ENCODE assay signal across 1 cellular context in the genomic region with DNA sequence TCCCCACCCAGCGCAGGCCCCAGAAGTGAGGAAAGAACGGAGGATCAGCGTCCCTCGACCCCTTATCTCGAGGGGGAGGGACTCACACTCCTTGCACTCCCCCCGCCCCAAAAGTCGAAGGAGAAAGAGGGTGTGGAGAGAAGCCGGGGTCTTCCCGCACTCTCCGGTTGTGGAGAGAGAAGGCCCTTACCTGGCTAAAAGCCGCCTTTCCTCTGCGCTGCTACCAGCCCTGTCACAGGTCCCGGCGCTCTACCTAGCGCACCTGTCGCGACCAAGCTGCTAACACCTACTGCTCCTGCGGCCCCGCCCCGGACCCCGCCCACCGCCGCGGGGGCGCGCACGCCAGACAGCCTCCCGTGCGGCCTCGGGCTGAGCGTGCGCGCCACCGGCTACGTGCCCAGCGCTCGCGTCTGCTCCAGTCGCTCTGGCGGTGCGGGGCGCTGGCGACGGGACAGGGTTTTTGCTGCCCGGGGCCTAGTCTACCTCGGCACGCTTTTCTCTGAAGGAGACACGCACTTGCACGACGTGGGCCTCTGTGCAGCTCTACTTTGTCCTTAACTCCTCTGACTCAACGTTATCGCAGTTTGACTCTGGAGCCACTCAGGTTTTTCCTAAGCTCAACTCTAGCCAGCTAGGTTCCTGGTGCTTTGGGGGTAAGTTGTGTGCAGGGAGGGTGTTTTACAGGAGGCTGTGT.
TF ChIP-seq lines count a peak whose summit lies in the region.

A gene (minus strand): TSS at position 291 of the 694 bp plus-strand sequence. CDS start 34,769 bp downstream, outside the sequence.

TF ChIP-seq in HepG2, 621 proteins besides CTCF, POLR2A, EP300 and RAD21 (continued from another document and continues in another):
- TF ChIP-seq, protein P1, sequence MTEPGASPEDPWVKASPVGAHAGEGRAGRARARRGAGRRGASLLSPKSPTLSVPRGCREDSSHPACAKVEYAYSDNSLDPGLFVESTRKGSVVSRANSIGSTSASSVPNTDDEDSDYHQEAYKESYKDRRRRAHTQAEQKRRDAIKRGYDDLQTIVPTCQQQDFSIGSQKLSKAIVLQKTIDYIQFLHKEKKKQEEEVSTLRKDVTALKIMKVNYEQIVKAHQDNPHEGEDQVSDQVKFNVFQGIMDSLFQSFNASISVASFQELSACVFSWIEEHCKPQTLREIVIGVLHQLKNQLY (CRISPR knock-in tag; IDR thresholded peaks at IDR 0.05) = no peak
- TF ChIP-seq NCOA2 (CRISPR knock-in tag; IDR thresholded peaks at IDR 0.05) (0 out of 2 replicates have a peak, but pooled peaks have one; percentile 20), ZFX (CRISPR knock-in tag; IDR thresholded peaks at IDR 0.05; ENCODE audit: low read depth) (peak; percentile 96), MAFF (IDR thresholded peaks at IDR 0.05; ENCODE audit: low read depth, low read length) (no peak), ZSCAN22 (CRISPR knock-in tag; IDR thresholded peaks at IDR 0.05) (no peak), YEATS2 (CRISPR knock-in tag; IDR thresholded peaks at IDR 0.05; ENCODE audit: borderline replicate concordance) (peak; percentile 59; the same call in 1 of the 2 replicates), ZNF296 (CRISPR knock-in tag; conservative IDR thresholded peaks at IDR 0.05) (0 out of 2 replicates have a peak, but pooled peaks have one; percentile 34), NCOR1 (IDR thresholded peaks at IDR 0.05; ENCODE audit: borderline replicate concordance, low read length) (no peak), SP2 (CRISPR knock-in tag; IDR thresholded peaks at IDR 0.05) (no peak), ZNF367 (CRISPR knock-in tag; IDR thresholded peaks at IDR 0.05; ENCODE audit: borderline replicate concordance) (no peak), NFKBIZ (CRISPR knock-in tag; IDR thresholded peaks at IDR 0.05) (0 out of 2 replicates have a peak, but pooled peaks have one; percentile 25), MATR3 (CRISPR knock-in tag; IDR thresholded peaks at IDR 0.05) (no peak), KLF9 (CRISPR knock-in tag; IDR thresholded peaks at IDR 0.05; ENCODE audit: low read depth) (no peak), STAG1 (CRISPR knock-in tag; IDR thresholded peaks at IDR 0.05) (peak; percentile 29; the same call in 1 of the 2 replicates), PTBP1 (IDR thresholded peaks at IDR 0.05; ENCODE audit: low read depth, low read length, poor library complexity, severe bottlenecking) (no peak), XRCC5 (optimal IDR thresholded peaks at IDR 0.05; ENCODE audit: low read length) (peak; percentile 31), ZNF775 (CRISPR knock-in tag; IDR thresholded peaks at IDR 0.05; ENCODE audit: borderline replicate concordance) (0 out of 2 replicates have a peak, but pooled peaks have one; percentile 9), MAZ (IDR thresholded peaks at IDR 0.05; ENCODE audit: borderline replicate concordance, low read depth, low read length) (peak; percentile 28; the same call in 1 of the 2 replicates), MAZ (CRISPR knock-in tag; IDR thresholded peaks at IDR 0.05; ENCODE audit: low read depth) (peak; percentile 52; the same call in 1 of the 2 replicates), ZNF615 (CRISPR knock-in tag; IDR thresholded peaks at IDR 0.05; ENCODE audit: borderline replicate concordance) (no peak), MLLT10 (CRISPR knock-in tag; IDR thresholded peaks at IDR 0.05) (no peak), REXO4 (CRISPR knock-in tag; IDR thresholded peaks at IDR 0.05; ENCODE audit: borderline replicate concordance) (no peak), KMT2A (CRISPR knock-in tag; IDR thresholded peaks at IDR 0.05) (no peak), ZKSCAN5 (CRISPR knock-in tag; IDR thresholded peaks at IDR 0.05) (no peak), ZNF781 (CRISPR knock-in tag; IDR thresholded peaks at IDR 0.05; ENCODE audit: borderline replicate concordance, not compliant biosample characterization) (no peak), ARNTL (CRISPR knock-in tag; IDR thresholded peaks at IDR 0.05) (0 out of 2 replicates have a peak, but pooled peaks have one; percentile 29), EHMT2 (IDR thresholded peaks at IDR 0.05; ENCODE audit: borderline replicate concordance, low read depth, low read length) (no peak), ATF7 (IDR thresholded peaks at IDR 0.05) (no peak), ATF7 (CRISPR knock-in tag; IDR thresholded peaks at IDR 0.05) (no peak)
- TF ChIP-seq, protein P2, sequence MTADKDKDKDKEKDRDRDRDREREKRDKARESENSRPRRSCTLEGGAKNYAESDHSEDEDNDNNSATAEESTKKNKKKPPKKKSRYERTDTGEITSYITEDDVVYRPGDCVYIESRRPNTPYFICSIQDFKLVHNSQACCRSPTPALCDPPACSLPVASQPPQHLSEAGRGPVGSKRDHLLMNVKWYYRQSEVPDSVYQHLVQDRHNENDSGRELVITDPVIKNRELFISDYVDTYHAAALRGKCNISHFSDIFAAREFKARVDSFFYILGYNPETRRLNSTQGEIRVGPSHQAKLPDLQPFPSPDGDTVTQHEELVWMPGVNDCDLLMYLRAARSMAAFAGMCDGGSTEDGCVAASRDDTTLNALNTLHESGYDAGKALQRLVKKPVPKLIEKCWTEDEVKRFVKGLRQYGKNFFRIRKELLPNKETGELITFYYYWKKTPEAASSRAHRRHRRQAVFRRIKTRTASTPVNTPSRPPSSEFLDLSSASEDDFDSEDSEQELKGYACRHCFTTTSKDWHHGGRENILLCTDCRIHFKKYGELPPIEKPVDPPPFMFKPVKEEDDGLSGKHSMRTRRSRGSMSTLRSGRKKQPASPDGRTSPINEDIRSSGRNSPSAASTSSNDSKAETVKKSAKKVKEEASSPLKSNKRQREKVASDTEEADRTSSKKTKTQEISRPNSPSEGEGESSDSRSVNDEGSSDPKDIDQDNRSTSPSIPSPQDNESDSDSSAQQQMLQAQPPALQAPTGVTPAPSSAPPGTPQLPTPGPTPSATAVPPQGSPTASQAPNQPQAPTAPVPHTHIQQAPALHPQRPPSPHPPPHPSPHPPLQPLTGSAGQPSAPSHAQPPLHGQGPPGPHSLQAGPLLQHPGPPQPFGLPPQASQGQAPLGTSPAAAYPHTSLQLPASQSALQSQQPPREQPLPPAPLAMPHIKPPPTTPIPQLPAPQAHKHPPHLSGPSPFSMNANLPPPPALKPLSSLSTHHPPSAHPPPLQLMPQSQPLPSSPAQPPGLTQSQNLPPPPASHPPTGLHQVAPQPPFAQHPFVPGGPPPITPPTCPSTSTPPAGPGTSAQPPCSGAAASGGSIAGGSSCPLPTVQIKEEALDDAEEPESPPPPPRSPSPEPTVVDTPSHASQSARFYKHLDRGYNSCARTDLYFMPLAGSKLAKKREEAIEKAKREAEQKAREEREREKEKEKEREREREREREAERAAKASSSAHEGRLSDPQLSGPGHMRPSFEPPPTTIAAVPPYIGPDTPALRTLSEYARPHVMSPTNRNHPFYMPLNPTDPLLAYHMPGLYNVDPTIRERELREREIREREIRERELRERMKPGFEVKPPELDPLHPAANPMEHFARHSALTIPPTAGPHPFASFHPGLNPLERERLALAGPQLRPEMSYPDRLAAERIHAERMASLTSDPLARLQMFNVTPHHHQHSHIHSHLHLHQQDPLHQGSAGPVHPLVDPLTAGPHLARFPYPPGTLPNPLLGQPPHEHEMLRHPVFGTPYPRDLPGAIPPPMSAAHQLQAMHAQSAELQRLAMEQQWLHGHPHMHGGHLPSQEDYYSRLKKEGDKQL (CRISPR knock-in tag; IDR thresholded peaks at IDR 0.05; ENCODE audit: low read depth) = no peak
- TF ChIP-seq, protein P3, sequence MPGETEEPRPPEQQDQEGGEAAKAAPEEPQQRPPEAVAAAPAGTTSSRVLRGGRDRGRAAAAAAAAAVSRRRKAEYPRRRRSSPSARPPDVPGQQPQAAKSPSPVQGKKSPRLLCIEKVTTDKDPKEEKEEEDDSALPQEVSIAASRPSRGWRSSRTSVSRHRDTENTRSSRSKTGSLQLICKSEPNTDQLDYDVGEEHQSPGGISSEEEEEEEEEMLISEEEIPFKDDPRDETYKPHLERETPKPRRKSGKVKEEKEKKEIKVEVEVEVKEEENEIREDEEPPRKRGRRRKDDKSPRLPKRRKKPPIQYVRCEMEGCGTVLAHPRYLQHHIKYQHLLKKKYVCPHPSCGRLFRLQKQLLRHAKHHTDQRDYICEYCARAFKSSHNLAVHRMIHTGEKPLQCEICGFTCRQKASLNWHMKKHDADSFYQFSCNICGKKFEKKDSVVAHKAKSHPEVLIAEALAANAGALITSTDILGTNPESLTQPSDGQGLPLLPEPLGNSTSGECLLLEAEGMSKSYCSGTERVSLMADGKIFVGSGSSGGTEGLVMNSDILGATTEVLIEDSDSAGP (CRISPR knock-in tag; IDR thresholded peaks at IDR 0.05; ENCODE audit: borderline replicate concordance) = peak; percentile 55; the same call in 1 of the 2 replicates
- TF ChIP-seq, protein P4, sequence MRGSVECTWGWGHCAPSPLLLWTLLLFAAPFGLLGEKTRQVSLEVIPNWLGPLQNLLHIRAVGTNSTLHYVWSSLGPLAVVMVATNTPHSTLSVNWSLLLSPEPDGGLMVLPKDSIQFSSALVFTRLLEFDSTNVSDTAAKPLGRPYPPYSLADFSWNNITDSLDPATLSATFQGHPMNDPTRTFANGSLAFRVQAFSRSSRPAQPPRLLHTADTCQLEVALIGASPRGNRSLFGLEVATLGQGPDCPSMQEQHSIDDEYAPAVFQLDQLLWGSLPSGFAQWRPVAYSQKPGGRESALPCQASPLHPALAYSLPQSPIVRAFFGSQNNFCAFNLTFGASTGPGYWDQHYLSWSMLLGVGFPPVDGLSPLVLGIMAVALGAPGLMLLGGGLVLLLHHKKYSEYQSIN (CRISPR knock-in tag; IDR thresholded peaks at IDR 0.05; ENCODE audit: borderline replicate concordance) = no peak
- TF ChIP-seq, protein P5, sequence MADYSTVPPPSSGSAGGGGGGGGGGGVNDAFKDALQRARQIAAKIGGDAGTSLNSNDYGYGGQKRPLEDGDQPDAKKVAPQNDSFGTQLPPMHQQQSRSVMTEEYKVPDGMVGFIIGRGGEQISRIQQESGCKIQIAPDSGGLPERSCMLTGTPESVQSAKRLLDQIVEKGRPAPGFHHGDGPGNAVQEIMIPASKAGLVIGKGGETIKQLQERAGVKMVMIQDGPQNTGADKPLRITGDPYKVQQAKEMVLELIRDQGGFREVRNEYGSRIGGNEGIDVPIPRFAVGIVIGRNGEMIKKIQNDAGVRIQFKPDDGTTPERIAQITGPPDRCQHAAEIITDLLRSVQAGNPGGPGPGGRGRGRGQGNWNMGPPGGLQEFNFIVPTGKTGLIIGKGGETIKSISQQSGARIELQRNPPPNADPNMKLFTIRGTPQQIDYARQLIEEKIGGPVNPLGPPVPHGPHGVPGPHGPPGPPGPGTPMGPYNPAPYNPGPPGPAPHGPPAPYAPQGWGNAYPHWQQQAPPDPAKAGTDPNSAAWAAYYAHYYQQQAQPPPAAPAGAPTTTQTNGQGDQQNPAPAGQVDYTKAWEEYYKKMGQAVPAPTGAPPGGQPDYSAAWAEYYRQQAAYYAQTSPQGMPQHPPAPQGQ (CRISPR knock-in tag; IDR thresholded peaks at IDR 0.05; ENCODE audit: borderline replicate concordance) = no peak
- TF ChIP-seq, protein P6, sequence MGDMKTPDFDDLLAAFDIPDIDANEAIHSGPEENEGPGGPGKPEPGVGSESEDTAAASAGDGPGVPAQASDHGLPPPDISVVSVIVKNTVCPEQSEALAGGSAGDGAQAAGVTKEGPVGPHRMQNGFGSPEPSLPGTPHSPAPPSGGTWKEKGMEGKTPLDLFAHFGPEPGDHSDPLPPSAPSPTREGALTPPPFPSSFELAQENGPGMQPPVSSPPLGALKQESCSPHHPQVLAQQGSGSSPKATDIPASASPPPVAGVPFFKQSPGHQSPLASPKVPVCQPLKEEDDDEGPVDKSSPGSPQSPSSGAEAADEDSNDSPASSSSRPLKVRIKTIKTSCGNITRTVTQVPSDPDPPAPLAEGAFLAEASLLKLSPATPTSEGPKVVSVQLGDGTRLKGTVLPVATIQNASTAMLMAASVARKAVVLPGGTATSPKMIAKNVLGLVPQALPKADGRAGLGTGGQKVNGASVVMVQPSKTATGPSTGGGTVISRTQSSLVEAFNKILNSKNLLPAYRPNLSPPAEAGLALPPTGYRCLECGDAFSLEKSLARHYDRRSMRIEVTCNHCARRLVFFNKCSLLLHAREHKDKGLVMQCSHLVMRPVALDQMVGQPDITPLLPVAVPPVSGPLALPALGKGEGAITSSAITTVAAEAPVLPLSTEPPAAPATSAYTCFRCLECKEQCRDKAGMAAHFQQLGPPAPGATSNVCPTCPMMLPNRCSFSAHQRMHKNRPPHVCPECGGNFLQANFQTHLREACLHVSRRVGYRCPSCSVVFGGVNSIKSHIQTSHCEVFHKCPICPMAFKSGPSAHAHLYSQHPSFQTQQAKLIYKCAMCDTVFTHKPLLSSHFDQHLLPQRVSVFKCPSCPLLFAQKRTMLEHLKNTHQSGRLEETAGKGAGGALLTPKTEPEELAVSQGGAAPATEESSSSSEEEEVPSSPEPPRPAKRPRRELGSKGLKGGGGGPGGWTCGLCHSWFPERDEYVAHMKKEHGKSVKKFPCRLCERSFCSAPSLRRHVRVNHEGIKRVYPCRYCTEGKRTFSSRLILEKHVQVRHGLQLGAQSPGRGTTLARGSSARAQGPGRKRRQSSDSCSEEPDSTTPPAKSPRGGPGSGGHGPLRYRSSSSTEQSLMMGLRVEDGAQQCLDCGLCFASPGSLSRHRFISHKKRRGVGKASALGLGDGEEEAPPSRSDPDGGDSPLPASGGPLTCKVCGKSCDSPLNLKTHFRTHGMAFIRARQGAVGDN (CRISPR knock-in tag; IDR thresholded peaks at IDR 0.05) = peak; percentile 95
- TF ChIP-seq, protein P7, sequence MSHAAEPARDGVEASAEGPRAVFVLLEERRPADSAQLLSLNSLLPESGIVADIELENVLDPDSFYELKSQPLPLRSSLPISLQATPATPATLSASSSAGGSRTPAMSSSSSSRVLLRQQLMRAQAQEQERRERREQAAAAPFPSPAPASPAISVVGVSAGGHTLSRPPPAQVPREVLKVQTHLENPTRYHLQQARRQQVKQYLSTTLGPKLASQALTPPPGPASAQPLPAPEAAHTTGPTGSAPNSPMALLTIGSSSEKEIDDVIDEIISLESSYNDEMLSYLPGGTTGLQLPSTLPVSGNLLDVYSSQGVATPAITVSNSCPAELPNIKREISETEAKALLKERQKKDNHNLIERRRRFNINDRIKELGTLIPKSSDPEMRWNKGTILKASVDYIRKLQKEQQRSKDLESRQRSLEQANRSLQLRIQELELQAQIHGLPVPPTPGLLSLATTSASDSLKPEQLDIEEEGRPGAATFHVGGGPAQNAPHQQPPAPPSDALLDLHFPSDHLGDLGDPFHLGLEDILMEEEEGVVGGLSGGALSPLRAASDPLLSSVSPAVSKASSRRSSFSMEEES (CRISPR knock-in tag; IDR thresholded peaks at IDR 0.05) = no peak
- TF ChIP-seq, protein P8, sequence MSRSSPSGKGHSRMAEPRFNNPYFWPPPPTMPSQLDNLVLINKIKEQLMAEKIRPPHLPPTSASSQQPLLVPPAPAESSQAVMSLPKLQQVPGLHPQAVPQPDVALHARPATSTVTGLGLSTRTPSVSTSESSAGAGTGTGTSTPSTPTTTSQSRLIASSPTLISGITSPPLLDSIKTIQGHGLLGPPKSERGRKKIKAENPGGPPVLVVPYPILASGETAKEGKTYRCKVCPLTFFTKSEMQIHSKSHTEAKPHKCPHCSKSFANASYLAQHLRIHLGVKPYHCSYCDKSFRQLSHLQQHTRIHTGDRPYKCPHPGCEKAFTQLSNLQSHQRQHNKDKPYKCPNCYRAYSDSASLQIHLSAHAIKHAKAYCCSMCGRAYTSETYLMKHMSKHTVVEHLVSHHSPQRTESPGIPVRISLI (CRISPR knock-in tag; IDR thresholded peaks at IDR 0.05; ENCODE audit: borderline replicate concordance) = no peak
- TF ChIP-seq, protein P9, sequence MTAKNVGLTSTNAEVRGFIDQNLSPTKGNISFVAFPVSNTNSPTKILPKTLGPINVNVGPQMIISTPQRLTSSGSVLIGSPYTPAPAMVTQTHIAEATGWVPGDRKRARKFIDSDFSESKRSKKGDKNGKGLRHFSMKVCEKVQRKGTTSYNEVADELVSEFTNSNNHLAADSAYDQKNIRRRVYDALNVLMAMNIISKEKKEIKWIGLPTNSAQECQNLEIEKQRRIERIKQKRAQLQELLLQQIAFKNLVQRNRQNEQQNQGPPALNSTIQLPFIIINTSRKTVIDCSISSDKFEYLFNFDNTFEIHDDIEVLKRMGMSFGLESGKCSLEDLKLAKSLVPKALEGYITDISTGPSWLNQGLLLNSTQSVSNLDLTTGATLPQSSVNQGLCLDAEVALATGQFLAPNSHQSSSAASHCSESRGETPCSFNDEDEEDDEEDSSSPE (CRISPR knock-in tag; IDR thresholded peaks at IDR 0.05) = peak; percentile 51; the same call in 1 of the 2 replicates
